ENCODE assay signal across 8 cellular contexts in the genomic region with DNA sequence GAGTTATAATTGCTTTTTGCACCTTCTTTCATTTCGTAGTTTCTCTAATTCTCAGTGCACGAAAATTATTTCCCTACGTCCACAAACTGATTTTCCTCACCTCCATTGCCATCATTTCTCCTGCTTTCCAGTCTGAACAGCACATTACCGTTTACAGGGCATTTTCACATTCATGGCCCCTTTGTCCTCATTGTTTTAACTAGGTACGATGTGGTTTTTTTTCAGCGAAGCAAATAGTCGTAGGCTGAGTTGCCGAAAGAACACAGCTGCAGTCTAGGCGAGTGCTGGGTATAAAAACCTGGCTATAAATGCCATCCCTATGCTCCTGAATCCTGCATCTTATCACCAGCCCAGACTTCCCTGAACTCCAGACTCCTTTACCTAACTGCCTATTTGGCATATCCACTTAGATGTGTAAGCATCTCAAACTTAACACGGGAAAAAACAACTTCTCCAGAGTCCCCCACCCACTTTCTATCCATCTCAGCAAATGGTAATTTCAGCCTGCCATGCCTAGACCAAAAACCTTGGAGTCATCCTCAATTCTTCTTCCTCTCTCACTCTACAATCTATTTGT. TPM values are rescaled to one million over a fixed set of nuclear protein-coding genes. Genes with fewer than 3 reads are reported as not detected.
A peak's percentile ranks its signal among the peaks of the same experiment; 100 is the strongest.
DNase-seq lines count a peak whose midpoint lies in the region; ATAC-seq and TF ChIP-seq lines count a peak whose summit lies in the region.

No MANE protein-coding gene starts in this region.

- H3K36me3 Mint-ChIP-seq in activated CD4-positive, alpha-beta memory T cell treated with anti-CD3 and anti-CD28 coated beads for 36 hours: no peaks in the 10 kb centered on the region

- H3K4me2 ChIP-seq in smooth muscle cell: peak overlapping the region; percentile 91

- CTCF ChIA-PET in activated CD4-positive, alpha-beta memory T cell treated with anti-CD3 and anti-CD28 coated beads for 36 hours (lab: Charles Lee): interaction anchor here (1.1 to 3.0 kb wide), 8 partner anchors 10 to 491 kb away, joined by 3 to 12 read pairs (median 4); no protein-coding TSS in a partner anchor

- H3K36me3 ChIP-seq in smooth muscle cell (ENCODE audit: low read depth): no peaks in the 10 kb centered on the region

- no peaks in the 10 kb centered on the region for H3K27me3 Mint-ChIP-seq in activated CD4-positive, alpha-beta memory T cell treated with anti-CD3 and anti-CD28 coated beads for 36 hours

- no peaks in the 10 kb centered on the region for H4K20me1 ChIP-seq in smooth muscle cell (ENCODE audit: low read depth)

- TF ChIP-seq CTCF in smooth muscle cell (IDR thresholded peaks at IDR 0.05; ENCODE audit: borderline replicate concordance, insufficient read depth, poor library complexity, severe bottlenecking): no peak

- ATAC-seq in right cardiac atrium (no peak), GM19023 (IDR thresholded peaks at IDR 0.05; ENCODE audit: unreplicated experiment) (no peak)

- H2AFZ ChIP-seq in smooth muscle cell (ENCODE audit: low read depth): peak overlapping the region; percentile 70

- H3K9me3 ChIP-seq in right cardiac atrium (ENCODE audit: control insufficient read depth, low read length) (no peaks in the 10 kb centered on the region), smooth muscle cell (replicated peaks; ENCODE audit: low read depth) (no peaks in the 10 kb centered on the region)

- peak; percentile 20 for DNase-seq in DMS 273 (lab: John Stamatoyannopoulos, UW; ENCODE audit: unreplicated experiment)
- DNase-seq in DMS 273 treated with DMSO at 0.1 percent for 48 hours (lab: John Stamatoyannopoulos, UW): no peak
- DNase-seq in activated CD4-positive, alpha-beta memory T cell treated with anti-CD3 and anti-CD28 coated beads for 36 hours: no peak
- DNase-seq in right cardiac atrium: no peak
- no peak for DNase-seq in smooth muscle cell (lab: John Stamatoyannopoulos, UW; ENCODE audit: unreplicated experiment)
- DNase-seq in SK-N-DZ (ENCODE audit: low spot score): no peak
- no peak for DNase-seq in NCI-H2107 treated with DMSO at 0.1 percent for 48 hours (lab: John Stamatoyannopoulos, UW; ENCODE audit: unreplicated experiment)

- H3K79me2 ChIP-seq in smooth muscle cell (ENCODE audit: low read depth): peaks cover 4% of the 10 kb centered on the region

- peaks cover 9% of the 10 kb centered on the region for H3F3A ChIP-seq in smooth muscle cell (ENCODE audit: low read depth)

- WGBS in right cardiac atrium: 2% methylated on average over 10 of the region's 10 CpGs
- 1% methylated on average over 10 of the region's 10 CpGs for WGBS in smooth muscle cell (ENCODE audit: low lambda C conversion rate)

- peak overlapping the region; percentile 85 for H3K9ac ChIP-seq in smooth muscle cell (ENCODE audit: low read depth)

- POLR2A ChIA-PET in activated CD4-positive, alpha-beta memory T cell treated with anti-CD3 and anti-CD28 coated beads for 36 hours (lab: Charles Lee): interaction anchor here (0.7 to 1.9 kb wide), 3 partner anchors 127 to 159 kb away, joined by 3 to 4 read pairs (median 4); a partner anchor contains a TSS

- H3K4me1 ChIP-seq in right cardiac atrium (ENCODE audit: control insufficient read depth, insufficient read depth, low read length) (peaks cover 4% of the 10 kb centered on the region), smooth muscle cell (ENCODE audit: low read depth) (peaks cover 13% of the 10 kb centered on the region)

- H3K4me1 Mint-ChIP-seq in activated CD4-positive, alpha-beta memory T cell treated with anti-CD3 and anti-CD28 coated beads for 36 hours (ENCODE audit: low read depth): peaks cover 49% of the 10 kb centered on the region

- H3K4me3 ChIP-seq in right cardiac atrium (ENCODE audit: low read length) (peak overlapping the region; percentile 71), smooth muscle cell (peak overlapping the region; percentile 81)

- peak overlapping the region; percentile 79 for H3K4me3 Mint-ChIP-seq in activated CD4-positive, alpha-beta memory T cell treated with anti-CD3 and anti-CD28 coated beads for 36 hours

- H3K27me3 ChIP-seq in right cardiac atrium (ENCODE audit: control insufficient read depth, insufficient read depth): no peaks in the 10 kb centered on the region
- no peaks in the 10 kb centered on the region for H3K27me3 ChIP-seq in smooth muscle cell (ENCODE audit: low read depth)

- intact Hi-C loops in activated CD4-positive, alpha-beta memory T cell treated with anti-CD3 and anti-CD28 coated beads for 36 hours (cut with micrococcal nuclease): loop anchor here (2.0 to 10.0 kb wide), 6 partner anchors 91 to 1229 kb away; a partner anchor contains a TSS
- intact Hi-C loops in right cardiac atrium (cut with DNase I): loop anchor here in 1 of 4 donors (10.0 kb wide), 1 partner anchor 151 kb away; a partner anchor contains a TSS

- H3K27ac ChIP-seq in right cardiac atrium (ENCODE audit: low read length): peak overlapping the region; percentile 49
- peak overlapping the region; percentile 80 for H3K27ac ChIP-seq in smooth muscle cell (ENCODE audit: low read depth)

- no peaks in the 10 kb centered on the region for H3K9me3 Mint-ChIP-seq in activated CD4-positive, alpha-beta memory T cell treated with anti-CD3 and anti-CD28 coated beads for 36 hours

- H3K27ac Mint-ChIP-seq in activated CD4-positive, alpha-beta memory T cell treated with anti-CD3 and anti-CD28 coated beads for 36 hours: peak overlapping the region; percentile 93

RNA-seq across cellular contexts. Expression of a gene that starts 0.7 kb away (rescaled TPM):
- total RNA-seq in activated CD4-positive, alpha-beta memory T cell treated with anti-CD3 and anti-CD28 coated beads for 36 hours: under 1 TPM; 0.29 to 0.68 TPM
- total RNA-seq in right cardiac atrium (under 1 TPM; 0.25 to 0.53 (median 0.41) TPM), smooth muscle cell (0.13 and 2.8 TPM in 2 replicates)
- polyA plus RNA-seq in right cardiac atrium (0.16 TPM), smooth muscle cell (0.43 and 0.59 TPM in 2 replicates)
- 0.49 and 0.70 TPM in 2 replicates for polyA plus RNA-seq in SK-N-DZ (2014; cell fraction: cytosol; rRNA removed)
- polyA plus RNA-seq in SK-N-DZ (2014; cell fraction: nucleus; rRNA removed): 0.46 and 0.68 TPM in 2 replicates
